8 cellular contexts compared by ENCODE assay signal in genomic region chr4:102760645-102761477, GRCh38. TPM values are rescaled to one million over a fixed set of nuclear protein-coding genes. Genes with fewer than 3 reads are reported as not detected.
DNase-seq lines count a peak whose midpoint lies in the region; ATAC-seq lines count a peak whose summit lies in the region.

TSS of gene MANBA (minus strand) at chr4:102760968. CDS start at chr4:102760894, 74 bp downstream.

- peak; percentile 92 for ATAC-seq in GM19468 (IDR thresholded peaks at IDR 0.05; ENCODE audit: extremely low read depth, unreplicated experiment)
- peak; percentile 88 for ATAC-seq in effector memory CD8-positive, alpha-beta T cell (replicated peaks)

- H3K27me3 Mint-ChIP-seq in effector memory CD8-positive, alpha-beta T cell: peaks cover 0 to 8% of the 10 kb centered on the region in 2 donors

- peak within 1 kb of the TSS; percentile 69 to 71 for H3K4ac ChIP-seq in mesenchymal stem cell (ENCODE audit: low read depth in 1 of 2, low read length in 2 of 2)

- H3K4me3 Mint-ChIP-seq in effector memory CD8-positive, alpha-beta T cell: peak within 1 kb of the TSS; percentile 86 to 90

- H2BK5ac ChIP-seq in mesenchymal stem cell (ENCODE audit: low read depth, low read length, poor library complexity, severe bottlenecking): no peak within 1 kb of the TSS

- no peaks in the 10 kb centered on the region for H3K9me3 ChIP-seq in mesenchymal stem cell (ENCODE audit: control insufficient read depth, low read length)

- H3K4me3 ChIP-seq in mesenchymal stem cell (ENCODE audit: insufficient read depth in 1 of 2, low read depth in 1 of 2, low read length in 2 of 2): peak within 1 kb of the TSS; percentile 70 to 94

- H3K36me3 ChIP-seq in mesenchymal stem cell (ENCODE audit: control insufficient read depth in 1 of 2, insufficient read depth in 2 of 2, low read depth in 1 of 2, low read length in 2 of 2): no peaks in the 10 kb centered on the region

- H3K4me1 Mint-ChIP-seq in effector memory CD8-positive, alpha-beta T cell (ENCODE audit: low read depth in 2 of 2): peaks cover 34% of the 10 kb centered on the region in 2 donors

- H3K9ac ChIP-seq in mesenchymal stem cell (ENCODE audit: low read length): peak within 1 kb of the TSS; percentile 95

- H3K9me3 Mint-ChIP-seq in effector memory CD8-positive, alpha-beta T cell: no peaks in the 10 kb centered on the region

- peaks cover 3% of the 10 kb centered on the region for H3K4me1 ChIP-seq in mesenchymal stem cell (ENCODE audit: control insufficient read depth, insufficient read depth, low read depth, low read length)

- peak within 1 kb of the TSS; percentile 67 for H4K91ac ChIP-seq in mesenchymal stem cell (ENCODE audit: low read length)

- H3K23ac ChIP-seq in mesenchymal stem cell (ENCODE audit: low read length in 2 of 2): peak within 1 kb of the TSS; percentile 1 to 49

- H2BK12ac ChIP-seq in mesenchymal stem cell (ENCODE audit: low read length in 2 of 2): peak within 1 kb of the TSS in 1 of 2 experiments; percentile 60

- no peak within 1 kb of the TSS for H3K27ac ChIP-seq in mesenchymal stem cell (ENCODE audit: low read length, poor library complexity, severe bottlenecking)

- no peaks in the 10 kb centered on the region for H3K27me3 ChIP-seq in mesenchymal stem cell (ENCODE audit: control insufficient read depth in 1 of 2, insufficient read depth in 1 of 2, low read length in 2 of 2)

- DNase-seq in COLO829 (ENCODE audit: low spot score) (peak; percentile 87), HPDE6-E6E7 (ENCODE audit: extremely low spot score) (peak; percentile 91), mesenchymal stem cell (peak; percentile 88)
- DNase-seq in NK-92 treated with Interleukin-12 subunit alpha and Interleukin-12 subunit beta, amount 100 ng/mL, for 24 hours (lab: John Stamatoyannopoulos, UW): peak; percentile 61
- DNase-seq in activated CD8-positive, alpha-beta memory T cell treated with anti-CD3 and anti-CD28 coated beads for 1 hour (ENCODE audit: extremely low read depth in 1 of 2, low read depth in 1 of 2): peak; percentile 34 to 79
- DNase-seq in effector memory CD8-positive, alpha-beta T cell: peak; percentile 62 to 71 (median 63)
- peak; percentile 71 for DNase-seq in stimulated activated CD8-positive, alpha-beta memory T cell treated with anti-CD3 and anti-CD28 coated beads, Interleukin-12 subunit alpha, Interleukin-12 subunit beta, amount 100 ng/mL, for 24 hours (ENCODE audit: extremely low read depth)

- peak within 1 kb of the TSS; percentile 85 to 86 for H3K18ac ChIP-seq in mesenchymal stem cell (ENCODE audit: low read depth in 1 of 2, low read length in 2 of 2)

- peaks cover 7% of the 10 kb centered on the region for H3K36me3 Mint-ChIP-seq in effector memory CD8-positive, alpha-beta T cell (ENCODE audit: insufficient read depth)

- peak within 1 kb of the TSS; percentile 87 for H4K8ac ChIP-seq in mesenchymal stem cell (ENCODE audit: low read length)

- H3K4me2 ChIP-seq in mesenchymal stem cell (ENCODE audit: low read length, poor library complexity, severe bottlenecking): peak within 1 kb of the TSS; percentile 77

- H3K14ac ChIP-seq in mesenchymal stem cell (ENCODE audit: low read length in 2 of 2): peak within 1 kb of the TSS in 1 of 2 experiments; percentile 78

- H2BK15ac ChIP-seq in mesenchymal stem cell (ENCODE audit: low read depth, poor library complexity, severe bottlenecking): peak within 1 kb of the TSS; percentile 66

- peak within 1 kb of the TSS; percentile 90 to 91 for H3K27ac Mint-ChIP-seq in effector memory CD8-positive, alpha-beta T cell

- H3K79me1 ChIP-seq in mesenchymal stem cell (replicated peaks; ENCODE audit: low read length, poor library complexity, severe bottlenecking): peaks cover 11% of the 10 kb centered on the region

- H2AFZ ChIP-seq in mesenchymal stem cell (ENCODE audit: low read depth, low read length): peak within 1 kb of the TSS; percentile 57

- H2BK120ac ChIP-seq in mesenchymal stem cell (ENCODE audit: low read depth, low read length): peak within 1 kb of the TSS; percentile 89

- under 1% methylated on average over 66 of the region's 68 CpGs for WGBS in mesenchymal stem cell

- H2AK5ac ChIP-seq in mesenchymal stem cell (ENCODE audit: low read length, severe bottlenecking): no peak within 1 kb of the TSS

RNA-seq across cellular contexts. Expression of gene MANBA, which starts in this region (rescaled TPM):
- polyA plus RNA-seq in mesenchymal stem cell (2013, experiment 1 of 2): 68.5 TPM
- 66.9 TPM for polyA plus RNA-seq in mesenchymal stem cell (2013, experiment 2 of 2)
